ENCODE assay signal across 1 cellular context in genomic region chr6:159789377-159790148, GRCh38.
TF ChIP-seq lines count a peak whose summit lies in the region.

Gene TCP1, minus strand, starts transcription at chr6:159789602. Its CDS starts 134 bp downstream, at chr6:159789468.

TF ChIP-seq in GM12878, 131 proteins besides CTCF, POLR2A, EP300 and RAD21 (continued from another document):
- TF ChIP-seq ZNF592 (IDR thresholded peaks at IDR 0.05) (no peak), FOXK2 (IDR thresholded peaks at IDR 0.05) (peak; percentile 89), BCL11A (IDR thresholded peaks at IDR 0.05; ENCODE audit: low read depth, low read length) (no peak), E4F1 (IDR thresholded peaks at IDR 0.05; ENCODE audit: borderline replicate concordance, partially characterized antibody) (peak; percentile 41), RAD51 (IDR thresholded peaks at IDR 0.05) (no peak), NR2C2 (IDR thresholded peaks at IDR 0.05; ENCODE audit: borderline replicate concordance, control insufficient read depth, insufficient read length, low read depth) (no peak), ZNF274 (IDR thresholded peaks at IDR 0.05; ENCODE audit: insufficient read depth, insufficient read length) (no peak), SREBF1 (IDR thresholded peaks at IDR 0.05; ENCODE audit: low read length) (no peak), CEBPZ (IDR thresholded peaks at IDR 0.05; ENCODE audit: low read depth, low read length) (no peak), RCOR1 (conservative IDR thresholded peaks at IDR 0.05; ENCODE audit: low read depth, low read length) (no peak), CBFB (IDR thresholded peaks at IDR 0.05; ENCODE audit: low read depth) (peak; percentile 46), CHD1 (IDR thresholded peaks at IDR 0.05; ENCODE audit: low read depth, low read length) (peak; percentile 88; the same call in 1 of the 2 replicates), MEF2A (IDR thresholded peaks at IDR 0.05; ENCODE audit: insufficient read depth, low read depth, low read length) (no peak), ZSCAN29 (IDR thresholded peaks at IDR 0.05) (no peak), CHD2 (IDR thresholded peaks at IDR 0.05; ENCODE audit: borderline replicate concordance, low read depth, low read length) (no peak), TCF3 (IDR thresholded peaks at IDR 0.05; ENCODE audit: borderline replicate concordance, insufficient read depth, low read depth, low read length) (peak; percentile 58; the same call in 1 of the 2 replicates), HSF1 (IDR thresholded peaks at IDR 0.05; ENCODE audit: low read depth, low read length) (peak; percentile 100), POLR2AphosphoS5 (IDR thresholded peaks at IDR 0.05; ENCODE audit: low read length) (peak; percentile 95), SIX5 (IDR thresholded peaks at IDR 0.05; ENCODE audit: low read depth, low read length, severe bottlenecking) (peak; percentile 34), JUND (IDR thresholded peaks at IDR 0.05; ENCODE audit: low read depth, low read length) (no peak), IKZF1 (conservative IDR thresholded peaks at IDR 0.05) (peak; percentile 79; the same call in 1 of the 2 replicates), PBX3 (IDR thresholded peaks at IDR 0.05; ENCODE audit: insufficient replicate concordance, low read depth, low read length) (no peak), BACH1 (IDR thresholded peaks at IDR 0.05; ENCODE audit: borderline replicate concordance) (peak; percentile 66), RFX5 (IDR thresholded peaks at IDR 0.05; ENCODE audit: low read depth, low read length) (peak; percentile 29; the same call in 1 of the 2 replicates), HDGF (IDR thresholded peaks at IDR 0.05) (peak; percentile 90), USF1 (IDR thresholded peaks at IDR 0.05; ENCODE audit: borderline replicate concordance, extremely low read length, insufficient read depth, low read depth, low read length) (no peak), ZBTB11 (CRISPR knock-in tag; IDR thresholded peaks at IDR 0.05) (no peak), ZNF687 (IDR thresholded peaks at IDR 0.05) (peak; percentile 56)
